ENCODE assay signal across 26 cellular contexts in the genomic region with DNA sequence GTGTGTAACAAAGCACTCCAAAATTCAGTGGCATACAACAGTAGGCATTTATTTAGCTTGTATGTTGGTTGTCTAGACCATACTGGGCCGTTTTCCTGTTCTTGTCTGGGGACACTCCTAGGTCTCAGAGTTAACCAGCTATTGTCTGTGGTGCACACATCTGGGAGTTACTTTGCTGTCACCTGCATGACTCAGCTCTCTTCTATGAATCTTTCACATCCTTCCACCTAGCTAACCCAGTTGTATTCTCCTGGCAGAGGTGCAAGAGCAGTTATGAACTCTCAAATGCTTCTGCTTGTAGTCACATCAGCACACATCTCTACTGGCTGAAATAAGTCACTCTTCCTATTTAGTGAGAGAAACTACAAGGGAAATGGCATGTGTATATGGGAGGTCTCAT.
"Had no signal": no experiment of that assay in that cellular context is flagged by ENCODE, and none has a peak within 500 bp of the region (broad histone marks: within the 10 kb centered on the region; RNA-seq: fewer than 3 reads in every experiment).

No MANE protein-coding gene starts in this region.

- ATAC-seq: left cardiac atrium; left lobe of liver; lower lobe of right lung; mucosa of descending colon; naive thymus-derived CD4-positive, alpha-beta T cell; natural killer cell treated with Interleukin-12 subunit alpha and Interleukin-12 subunit beta and Interleukin-15 and Interleukin-18, amount 100 ng/mL, for 72 hours; right lobe of liver; stimulated activated naive B cell treated with anti-CD40 and anti-IgM and Interleukin-4, amounts not matched to agents 10 μg/mL and 1 μg/mL and 100 μg/mL, for 72 hours; stimulated activated naive CD8-positive, alpha-beta T cell treated with anti-CD3 and anti-CD28 coated beads, Interleukin-15, Interleukin-2, amounts not matched to agents 100 U/mL and 50 U/mL, for 24 hours had no signal

- FAIRE-seq: urothelium cell line had no signal

- H3K4me3 ChIP-seq: hepatocyte, lower lobe of right lung, mucosa of descending colon, ovary, right atrium auricular region, right lobe of liver, smooth muscle cell, stomach, testis, thyroid gland, transverse colon, upper lobe of left lung had no signal

- DNase-seq: islet precursor cell; left cardiac atrium; lower lobe of right lung; mesendoderm; midbrain; mucosa of descending colon; naive thymus-derived CD4-positive, alpha-beta T cell; ovary; right lobe of liver; stimulated activated CD4-positive, alpha-beta T cell treated with anti-CD3 and anti-CD28 coated beads, Interleukin-1b, Interleukin-23, amount 100 ng/mL, for 48 hours; stimulated activated CD4-positive, alpha-beta T cell treated with anti-CD3 and anti-CD28 coated beads, Interleukin-2, amount 100 ng/mL, for 48 hours; stimulated activated CD4-positive, alpha-beta T cell treated with anti-CD3 and anti-CD28 coated beads, Interleukin-4, amount 100 ng/mL, for 4 hours; stimulated activated CD8-positive, alpha-beta memory T cell treated with anti-CD3 and anti-CD28 coated beads, Interleukin-4, amount 100 ng/mL, for 48 hours; stimulated activated naive B cell treated with anti-CD40 and anti-IgM and Interleukin-4, amounts not matched to agents 10 μg/mL and 1 μg/mL and 100 μg/mL, for 72 hours; stimulated activated naive CD8-positive, alpha-beta T cell treated with anti-CD3 and anti-CD28 coated beads, Interleukin-15, Interleukin-2, amounts not matched to agents 100 U/mL and 50 U/mL, for 24 hours; stomach; testis; thyroid gland; transverse colon; upper lobe of left lung had no signal

- H3K27me3 ChIP-seq: hepatocyte, ovary, right atrium auricular region, right lobe of liver, stomach, testis, thyroid gland, transverse colon, upper lobe of left lung had no signal

- H3K36me3 ChIP-seq: lower lobe of right lung, ovary, right atrium auricular region, right lobe of liver, stomach, thyroid gland, transverse colon, upper lobe of left lung had no signal
